25 cellular contexts compared by ENCODE assay signal in genomic region chr18:13582283-13582682, GRCh38.
DNase-seq lines count a peak whose midpoint lies in the region; TF ChIP-seq lines count a peak whose summit lies in the region.
"Had no signal": no experiment of that assay in that cellular context is flagged by ENCODE, and none has a peak within 500 bp of the region (broad histone marks: within the 10 kb centered on the region; RNA-seq: fewer than 3 reads in every experiment).

No MANE protein-coding gene starts in this region.

- peaks cover 0 to 15% (median 0%) of the 10 kb centered on the region in 4 donors for H3K4me1 ChIP-seq in transverse colon
- H3K4me1 ChIP-seq in MM.1S (ENCODE audit: low read length), result no peaks in the 10 kb centered on the region

- intact Hi-C loops in activated CD4-positive, alpha-beta T cell treated with anti-CD3 and anti-CD28 coated beads, Interleukin-2, amount 10 ng/mL, durations not matched to agents 24 days and 14 days (cut with micrococcal nuclease), result no loop called here
- intact Hi-C loops in transverse colon (cut with DNase I; ENCODE audit: low total_unique reads), result no loop called here

- DNase-seq in activated CD4-positive, alpha-beta T cell treated with anti-CD3 and anti-CD28 coated beads, Interleukin-2, amount 10 ng/mL, durations not matched to agents 24 days and 14 days, result peak; percentile 46
- no peak for DNase-seq in activated CD4-positive, alpha-beta T cell treated with anti-CD3 and anti-CD28 coated beads, Interleukin-2, amount 50 U/mL, for 4 hours
- DNase-seq in GM13976 (ENCODE audit: low spot score) (no peak), transverse colon (no peak), MM.1S (no peak)
- DNase-seq: ACHN, DMS53, EL, H9, HFFc6, NCI-H1092, NCI-H1436 treated with DMSO at 0.1 percent for 48 hours, NCI-H2029, NCI-H226, NCI-H510A treated with DMSO at 0.1 percent for 48 hours, NCI-H748 treated with DMSO at 0.1 percent for 48 hours, PC-9, RPMI8226, SHP77 treated with DMSO at 0.1 percent for 48 hours had no signal

- no peak for TF ChIP-seq POLR2A in transverse colon (IDR thresholded peaks at IDR 0.05)

- no peak overlapping the region for H3K4me3 Mint-ChIP-seq in activated CD4-positive, alpha-beta T cell treated with anti-CD3 and anti-CD28 coated beads, Interleukin-2, amount 10 ng/mL, durations not matched to agents 24 days and 14 days
- H3K4me3 Mint-ChIP-seq: CD14-positive monocyte, H9, HFFc6 had no signal

- no peak overlapping the region for H2AFZ ChIP-seq in MM.1S (ENCODE audit: low read length)
- H2AFZ ChIP-seq: PC-9 had no signal

- H3K9me2 ChIP-seq in MM.1S (replicated peaks; ENCODE audit: insufficient read depth, low read length), result no peaks in the 10 kb centered on the region

- no peak overlapping the region for H3K9ac ChIP-seq in MM.1S (ENCODE audit: low read length)

- TF ChIP-seq CTCF in GM13976 (IDR thresholded peaks at IDR 0.05; ENCODE audit: borderline replicate concordance, control extremely low read depth, extremely low read depth, insufficient read depth, missing control alignments) (no peak), transverse colon (IDR thresholded peaks at IDR 0.05) (no peak), MM.1S (IDR thresholded peaks at IDR 0.05; ENCODE audit: low read length) (no peak)

- TF ChIP-seq EP300 in transverse colon (IDR thresholded peaks at IDR 0.05; ENCODE audit: low read depth), result no peak

- H3K36me3 ChIP-seq in transverse colon, result no peaks in the 10 kb centered on the region
- H3K36me3 ChIP-seq in MM.1S (replicated peaks; ENCODE audit: insufficient read depth, low read length), result no peaks in the 10 kb centered on the region

- in situ Hi-C loops in GM13976 (cut with MboI; ENCODE audit: low sequenced_read_pairs, unreplicated experiment) (no loop called here), transverse colon (cut with MboI; ENCODE audit: low pct_ligation_motif_present in 1 of 4, low pct_unique_long_range_greater_than_20kb in 1 of 4, low sequenced_read_pairs in 3 of 4) (no loop called here)

- H3K4me3 ChIP-seq in transverse colon (no peak overlapping the region), MM.1S (ENCODE audit: low read length) (no peak overlapping the region)
- H3K4me3 ChIP-seq: PC-9, SK-N-MC had no signal

- no peak overlapping the region for H3K27ac Mint-ChIP-seq in activated CD4-positive, alpha-beta T cell treated with anti-CD3 and anti-CD28 coated beads, Interleukin-2, amount 10 ng/mL, durations not matched to agents 24 days and 14 days
- H3K27ac Mint-ChIP-seq: H9, HFFc6 had no signal

- no peak overlapping the region for H3K4me2 ChIP-seq in MM.1S (ENCODE audit: low read depth, low read length)
- H3K4me2 ChIP-seq: PC-9 had no signal

- H3K4me1 Mint-ChIP-seq in activated CD4-positive, alpha-beta T cell treated with anti-CD3 and anti-CD28 coated beads, Interleukin-2, amount 10 ng/mL, durations not matched to agents 24 days and 14 days, result peaks cover 52% of the 10 kb centered on the region

- H3F3A ChIP-seq in MM.1S (ENCODE audit: insufficient read depth, low read length), result no peaks in the 10 kb centered on the region

- 92% methylated on average over 8 of the region's 8 CpGs; no CpG with 5 or more reads in 1 of the 2 donors for WGBS in transverse colon (ENCODE audit: low coverage in 1 of 2), 2 donors

- no peaks in the 10 kb centered on the region for H3K79me2 ChIP-seq in MM.1S (ENCODE audit: low read length)

- H3K9me3 ChIP-seq in transverse colon, result no peaks in the 10 kb centered on the region
- no peaks in the 10 kb centered on the region for H3K9me3 ChIP-seq in MM.1S (replicated peaks; ENCODE audit: insufficient read depth, low read length)

- H3K36me3 Mint-ChIP-seq in activated CD4-positive, alpha-beta T cell treated with anti-CD3 and anti-CD28 coated beads, Interleukin-2, amount 10 ng/mL, durations not matched to agents 24 days and 14 days (ENCODE audit: low read depth), result peaks cover 2% of the 10 kb centered on the region

- H3K27ac ChIP-seq in angular gyrus (ENCODE audit: low read depth, low read length), result peak overlapping the region; percentile 87
- H3K27ac ChIP-seq in layer of hippocampus (ENCODE audit: low read depth, low read length), result peak overlapping the region; percentile 59
- peak overlapping the region; percentile 99 for H3K27ac ChIP-seq in temporal lobe (ENCODE audit: low read depth, low read length)
- no peak overlapping the region for H3K27ac ChIP-seq in transverse colon
- no peak overlapping the region for H3K27ac ChIP-seq in MM.1S (ENCODE audit: low read length)
- H3K27ac ChIP-seq: 22Rv1, PC-9, SK-N-MC had no signal

- no peaks in the 10 kb centered on the region for H3K27me3 Mint-ChIP-seq in activated CD4-positive, alpha-beta T cell treated with anti-CD3 and anti-CD28 coated beads, Interleukin-2, amount 10 ng/mL, durations not matched to agents 24 days and 14 days

- no peaks in the 10 kb centered on the region for H3K9me3 Mint-ChIP-seq in activated CD4-positive, alpha-beta T cell treated with anti-CD3 and anti-CD28 coated beads, Interleukin-2, amount 10 ng/mL, durations not matched to agents 24 days and 14 days
- H3K9me3 Mint-ChIP-seq: H9, HFFc6 had no signal

- H3K27me3 ChIP-seq in layer of hippocampus (ENCODE audit: control insufficient read depth, insufficient read depth, low read length) (no peaks in the 10 kb centered on the region), transverse colon (no peaks in the 10 kb centered on the region), MM.1S (replicated peaks; ENCODE audit: insufficient read depth, low read length) (no peaks in the 10 kb centered on the region)

- no peaks in the 10 kb centered on the region for H4K20me1 ChIP-seq in MM.1S (ENCODE audit: insufficient read depth, low read length)

Comparison
In these comparisons a context has a peak if more than half of its experiments do, and no peak if none do; other contexts are left out.
1. H3K27ac ChIP-seq: peak in angular gyrus (single experiment), layer of hippocampus (single experiment) and temporal lobe (single experiment); none in transverse colon (0 of 4) and MM.1S (single experiment).